In the genomic region with DNA sequence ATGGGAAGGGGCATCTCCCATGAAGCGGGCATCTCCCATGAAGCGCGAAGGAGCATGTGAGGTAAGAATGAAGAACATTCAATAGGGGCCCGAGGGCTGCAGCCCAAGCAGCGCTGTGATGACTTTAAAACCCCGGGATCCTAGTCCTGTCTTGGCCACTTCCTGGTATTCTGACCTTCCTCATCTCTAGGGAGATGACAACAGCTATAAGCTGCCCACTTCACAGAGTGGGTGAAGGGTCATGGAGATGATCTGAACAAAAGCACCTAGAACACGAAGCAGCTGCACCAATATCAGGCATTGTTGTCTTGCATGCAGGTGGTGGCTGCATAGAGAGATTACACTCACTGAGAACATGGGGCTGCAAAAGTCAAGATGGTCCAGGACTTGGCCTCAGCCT, we compare ENCODE assay signal across 22 cellular contexts.
DNase-seq lines count a peak whose midpoint lies in the region; ATAC-seq and TF ChIP-seq lines count a peak whose summit lies in the region.
"Had no signal": no experiment of that assay in that cellular context is flagged by ENCODE, and none has a peak within 500 bp of the region (broad histone marks: within the 10 kb centered on the region; RNA-seq: fewer than 3 reads in every experiment).

No MANE protein-coding gene starts in this region.

- H3K4me1 Mint-ChIP-seq in glutamatergic neuron (ENCODE audit: low read depth, unreplicated experiment): peaks cover 7% of the 10 kb centered on the region
- peaks cover 5% of the 10 kb centered on the region for H3K4me1 Mint-ChIP-seq in activated CD4-positive, alpha-beta T cell treated with anti-CD3 and anti-CD28 coated beads for 36 hours

- no peak overlapping the region for H3K27ac Mint-ChIP-seq in glutamatergic neuron (ENCODE audit: unreplicated experiment)
- no peak overlapping the region for H3K27ac Mint-ChIP-seq in activated CD4-positive, alpha-beta T cell treated with anti-CD3 and anti-CD28 coated beads for 36 hours
- H3K27ac Mint-ChIP-seq: CD4-positive, alpha-beta T cell had no signal

- CTCF ChIA-PET in activated CD4-positive, alpha-beta T cell treated with anti-CD3 and anti-CD28 coated beads for 36 hours (lab: Charles Lee): interaction anchor here (0.6 to 1.1 kb wide), 3 partner anchors 9 to 166 kb away, joined by 3 to 4 read pairs (median 3); no protein-coding TSS in a partner anchor

- H3K4me3 Mint-ChIP-seq in glutamatergic neuron (ENCODE audit: unreplicated experiment): no peak overlapping the region
- no peak overlapping the region for H3K4me3 Mint-ChIP-seq in activated CD4-positive, alpha-beta T cell treated with anti-CD3 and anti-CD28 coated beads for 36 hours
- H3K4me3 Mint-ChIP-seq: CD4-positive, alpha-beta T cell; H9 had no signal

- peaks cover 2% of the 10 kb centered on the region for H3K27me3 Mint-ChIP-seq in glutamatergic neuron (ENCODE audit: unreplicated experiment)
- peaks cover 4% of the 10 kb centered on the region for H3K27me3 Mint-ChIP-seq in activated CD4-positive, alpha-beta T cell treated with anti-CD3 and anti-CD28 coated beads for 36 hours

- H3K36me3 Mint-ChIP-seq in glutamatergic neuron (ENCODE audit: unreplicated experiment): peaks cover 5% of the 10 kb centered on the region
- H3K36me3 Mint-ChIP-seq in activated CD4-positive, alpha-beta T cell treated with anti-CD3 and anti-CD28 coated beads for 36 hours (ENCODE audit: low read depth): no peaks in the 10 kb centered on the region

- ATAC-seq in activated CD4-positive, alpha-beta T cell treated with anti-CD3 and anti-CD28 coated beads for 36 hours: no peak
- ATAC-seq: GM12878 had no signal

- H3K9me3 Mint-ChIP-seq in glutamatergic neuron (ENCODE audit: unreplicated experiment): peaks cover 1% of the 10 kb centered on the region
- H3K9me3 Mint-ChIP-seq in activated CD4-positive, alpha-beta T cell treated with anti-CD3 and anti-CD28 coated beads for 36 hours (ENCODE audit: low read depth): no peaks in the 10 kb centered on the region
- H3K9me3 Mint-ChIP-seq: CD4-positive, alpha-beta T cell; H9 had no signal

- peak; percentile 83 for DNase-seq in NCI-H2029 (lab: John Stamatoyannopoulos, UW)
- no peak for DNase-seq in NCI-H2029 treated with DMSO at 0.1 percent for 48 hours (lab: John Stamatoyannopoulos, UW)
- DNase-seq in DMS153 (lab: John Stamatoyannopoulos, UW): peak; percentile 87
- DNase-seq in NCI-H345 (lab: John Stamatoyannopoulos, UW): peak; percentile 80
- peak; percentile 31 for DNase-seq in islet precursor cell
- DNase-seq in glutamatergic neuron: no peak
- DNase-seq in activated CD4-positive, alpha-beta T cell treated with anti-CD3 and anti-CD28 coated beads for 36 hours: no peak
- no peak for DNase-seq in stimulated activated CD4-positive, alpha-beta T cell treated with anti-CD3 and anti-CD28 coated beads, Interleukin-4, amount 100 ng/mL, for 24 hours
- DNase-seq: 8988T; BE2C; CD4-positive, alpha-beta T cell; GDM1; H9; IMR-90; Karpas-422; MM.1S; NCI-H1092 treated with DMSO at 0.1 percent for 48 hours; NCI-H1930; NCI-H524; NK-92 treated with Interleukin-12 subunit alpha and Interleukin-12 subunit beta, amount 100 ng/mL, for 24 hours; T-helper 2 cell had no signal

- TF ChIP-seq CTCF in glutamatergic neuron (IDR thresholded peaks at IDR 0.05; ENCODE audit: partially characterized antibody, unreplicated experiment): no peak

- POLR2A ChIA-PET in activated CD4-positive, alpha-beta T cell treated with anti-CD3 and anti-CD28 coated beads for 36 hours (lab: Charles Lee): no interaction called here

- intact Hi-C loops in activated CD4-positive, alpha-beta T cell treated with anti-CD3 and anti-CD28 coated beads for 36 hours (cut with DNase I, micrococcal nuclease): no loop called here

Comparison
In these comparisons a context has a peak if more than half of its experiments do, and no peak if none do; other contexts are left out.
1. DNase-seq: peak in NCI-H2029 (single experiment), DMS153 (single experiment), NCI-H345 (single experiment) and islet precursor cell (single experiment); none in NCI-H2029 treated with DMSO at 0.1 percent for 48 hours (single experiment), glutamatergic neuron (single experiment), activated CD4-positive, alpha-beta T cell treated with anti-CD3 and anti-CD28 coated beads for 36 hours (single experiment) and stimulated activated CD4-positive, alpha-beta T cell treated with anti-CD3 and anti-CD28 coated beads, Interleukin-4, amount 100 ng/mL, for 24 hours (single experiment).